29 cellular contexts compared by ENCODE assay signal in the genomic region with DNA sequence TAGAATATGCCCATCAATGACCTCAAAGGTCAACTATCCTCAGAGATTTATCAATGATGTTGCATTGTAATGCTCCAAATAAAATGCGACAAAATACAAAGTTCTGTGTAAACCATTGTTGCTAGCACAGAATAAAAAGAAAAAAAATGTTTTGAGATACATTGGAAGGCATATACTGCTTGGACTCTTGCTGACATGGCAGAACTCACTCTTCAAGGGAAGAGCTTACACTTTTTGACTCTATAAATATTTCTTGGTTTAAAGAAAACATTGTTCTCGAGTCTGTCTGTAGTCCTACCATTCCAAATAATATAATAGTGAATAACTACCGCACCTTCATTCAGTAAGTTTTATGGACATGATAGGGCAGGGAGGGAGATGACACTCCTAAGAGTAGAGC.
"Had no signal": no experiment of that assay in that cellular context is flagged by ENCODE, and none has a peak within 500 bp of the region (broad histone marks: within the 10 kb centered on the region; RNA-seq: fewer than 3 reads in every experiment).

No MANE protein-coding gene starts in this region.

- H3K27ac Mint-ChIP-seq: dendritic cell treated with granulocyte-macrophage colony-stimulating factor and Interleukin-4, amounts not matched to agents 40 ng/mL and 50 ng/mL, for 4 days; effector memory CD8-positive, alpha-beta T cell; endodermal cell had no signal

- ATAC-seq: effector memory CD8-positive, alpha-beta T cell; esophagus mucosa; foreskin keratinocyte; gastrocnemius medialis; gastroesophageal sphincter; heart left ventricle; heart right ventricle had no signal

- H3K27me3 Mint-ChIP-seq: dendritic cell treated with granulocyte-macrophage colony-stimulating factor and Interleukin-4, amounts not matched to agents 40 ng/mL and 50 ng/mL, for 4 days; effector memory CD8-positive, alpha-beta T cell had no signal

- H3K27me3 ChIP-seq: colonic mucosa, esophagus muscularis mucosa, esophagus squamous epithelium, foreskin keratinocyte, gastrocnemius medialis, gastroesophageal sphincter, heart left ventricle, heart right ventricle had no signal

- H3K36me3 ChIP-seq: colonic mucosa, esophagus muscularis mucosa, esophagus squamous epithelium, gastrocnemius medialis, gastroesophageal sphincter, heart left ventricle, heart right ventricle had no signal

- FAIRE-seq: colon, endometrium, endothelial cell of umbilical vein, frontal cortex had no signal

- H3K4me1 ChIP-seq: colonic mucosa, esophagus muscularis mucosa, esophagus squamous epithelium, foreskin keratinocyte, gastroesophageal sphincter, heart left ventricle had no signal

- H3K27ac ChIP-seq: colonic mucosa, coronary artery, dorsolateral prefrontal cortex, epithelial cell of prostate, esophagus muscularis mucosa, esophagus squamous epithelium, foreskin keratinocyte, gastrocnemius medialis, gastroesophageal sphincter, heart left ventricle, heart right ventricle had no signal

- H3K4me3 ChIP-seq: colonic mucosa, coronary artery, dorsolateral prefrontal cortex, esophagus muscularis mucosa, esophagus squamous epithelium, gastrocnemius medialis, gastroesophageal sphincter, heart left ventricle, heart right ventricle had no signal

- H3K9me3 ChIP-seq: colonic mucosa, esophagus muscularis mucosa, esophagus squamous epithelium, gastrocnemius medialis, gastroesophageal sphincter, heart left ventricle, heart right ventricle had no signal

- DNase-seq: colonic mucosa; cortex of kidney; dermis blood vessel endothelial cell; dorsolateral prefrontal cortex; effector CD4-positive, alpha-beta T cell; effector CD8-positive, alpha-beta T cell; effector memory CD4-positive, alpha-beta T cell; effector memory CD8-positive, alpha-beta T cell; endodermal cell; erythroblast; esophagus squamous epithelium; foreskin fibroblast; foreskin keratinocyte; foreskin melanocyte; gastrocnemius medialis; glutamatergic neuron; head of caudate nucleus; heart left ventricle; heart right ventricle had no signal

- H3K4me3 Mint-ChIP-seq: dendritic cell treated with granulocyte-macrophage colony-stimulating factor and Interleukin-4, amounts not matched to agents 40 ng/mL and 50 ng/mL, for 4 days; effector memory CD8-positive, alpha-beta T cell; endodermal cell had no signal

- H3K9me3 Mint-ChIP-seq: dendritic cell treated with granulocyte-macrophage colony-stimulating factor and Interleukin-4, amounts not matched to agents 40 ng/mL and 50 ng/mL, for 4 days; effector memory CD8-positive, alpha-beta T cell; endodermal cell had no signal

- H3K4me1 Mint-ChIP-seq: endodermal cell had no signal
